ENCODE assay signal across 30 cellular contexts in genomic region chr15:72206677-72207000, GRCh38. TPM values are rescaled to one million over a fixed set of nuclear protein-coding genes. Genes with fewer than 3 reads are reported as not detected.
DNase-seq lines count a peak whose midpoint lies in the region; ATAC-seq and TF ChIP-seq lines count a peak whose summit lies in the region.
"Had no signal": no experiment of that assay in that cellular context is flagged by ENCODE, and none has a peak within 500 bp of the region (broad histone marks: within the 10 kb centered on the region; RNA-seq: fewer than 3 reads in every experiment).

No MANE protein-coding gene starts in this region.

- no peak for ATAC-seq in activated T-cell treated with anti-CD3 and anti-CD28 coated beads, Interleukin-2, amount 50 U/mL, for 72 hours (replicated peaks in 1 of 2)
- ATAC-seq in Panc1 = peak; percentile 19
- no peak for ATAC-seq in HG03196 (IDR thresholded peaks at IDR 0.05; ENCODE audit: unreplicated experiment)
- ATAC-seq: gastrocnemius medialis, left colon, mucosa of descending colon, T-helper 17 cell had no signal

- H3K27ac ChIP-seq in Panc1 (ENCODE audit: low read length) (no peak overlapping the region), angular gyrus (ENCODE audit: low read depth, low read length) (peak overlapping the region; percentile 30)
- H3K27ac ChIP-seq: BLaER1 treated with 17β-estradiol and CSF1 and Interleukin-3, amounts not matched to agents 10 nM and 100 nM; ovary; PC-9; suprapubic skin; upper lobe of left lung had no signal

- POLR2A ChIA-PET in Panc1 (lab: Charles Lee) = no interaction called here

- peaks cover 30 to 64% of the 10 kb centered on the region in 2 donors for H3K36me3 Mint-ChIP-seq in activated T-cell treated with anti-CD3 and anti-CD28 coated beads, Interleukin-2, amount 50 U/mL, for 72 hours (ENCODE audit: insufficient read depth in 2 of 2)
- H3K36me3 Mint-ChIP-seq in CD14-positive monocyte = peaks cover 97 to 99% of the 10 kb centered on the region in 2 donors

- H3K9me3 Mint-ChIP-seq in activated T-cell treated with anti-CD3 and anti-CD28 coated beads, Interleukin-2, amount 50 U/mL, for 72 hours = no peaks in the 10 kb centered on the region
- H3K9me3 Mint-ChIP-seq in CD14-positive monocyte = no peaks in the 10 kb centered on the region
- H3K9me3 Mint-ChIP-seq: immature natural killer cell, nephron had no signal

- in situ Hi-C loops in Panc1 (cut with HindIII; ENCODE audit: low pct_unique_long_range_greater_than_20kb, low sequenced_read_pairs) = no loop called here

- intact Hi-C loops in Panc1 (cut with micrococcal nuclease; ENCODE audit: unreplicated experiment) (no loop called here), CD14-positive monocyte (cut with micrococcal nuclease) (loop anchor here in 1 of 2 donors (10.0 kb wide), 1 partner anchor 48 kb away; no protein-coding TSS in a partner anchor)

- TF ChIP-seq CTCF in Panc1 (IDR thresholded peaks at IDR 0.05) (no peak), CD14-positive monocyte (IDR thresholded peaks at IDR 0.05) (no peak)

- peaks cover 26% of the 10 kb centered on the region for H3K4me1 Mint-ChIP-seq in activated T-cell treated with anti-CD3 and anti-CD28 coated beads, Interleukin-2, amount 50 U/mL, for 72 hours (ENCODE audit: low read depth)
- no peaks in the 10 kb centered on the region for H3K4me1 Mint-ChIP-seq in CD14-positive monocyte
- H3K4me1 Mint-ChIP-seq: immature natural killer cell had no signal

- peaks cover 11% of the 10 kb centered on the region for H3K4me1 ChIP-seq in Panc1 (ENCODE audit: control insufficient read depth, insufficient read depth, low read length)

- H3K36me3 ChIP-seq in Panc1 (ENCODE audit: control insufficient read depth, insufficient read depth, low read length) = peaks cover 69% of the 10 kb centered on the region
- H3K36me3 ChIP-seq: ovary had no signal

- peak overlapping the region; percentile 78 for H3K27ac Mint-ChIP-seq in activated T-cell treated with anti-CD3 and anti-CD28 coated beads, Interleukin-2, amount 50 U/mL, for 72 hours
- peak overlapping the region in 2 of 7 donors; percentile 6 to 46 for H3K27ac Mint-ChIP-seq in CD14-positive monocyte
- H3K27ac Mint-ChIP-seq: nephron had no signal

- no peak overlapping the region for H3K4me3 Mint-ChIP-seq in activated T-cell treated with anti-CD3 and anti-CD28 coated beads, Interleukin-2, amount 50 U/mL, for 72 hours
- H3K4me3 Mint-ChIP-seq in CD14-positive monocyte = no peak overlapping the region
- H3K4me3 Mint-ChIP-seq: immature natural killer cell, nephron, T-helper 17 cell had no signal

- no peak for DNase-seq in activated T-cell treated with anti-CD3 and anti-CD28 coated beads, Interleukin-2, amount 50 U/mL, for 72 hours
- DNase-seq in activated T-cell treated with anti-CD3 and anti-CD28 coated beads, Interleukin-2, amount 50 U/mL, for 48 hours = no peak
- DNase-seq in Panc1 (ENCODE audit: low read depth, low spot score) (no peak), mesenteric fat pad (ENCODE audit: low spot score) (peak; percentile 67), CD14-positive monocyte (ENCODE audit: low spot score) (no peak)
- DNase-seq: activated effector memory CD4-positive, alpha-beta T cell treated with Interleukin-2 at 50 U/mL for 16 hours; COR-L47; DMS79; dorsolateral prefrontal cortex; gastrocnemius medialis; hippocampal formation; immature natural killer cell; Karpas-422; left colon; mucosa of descending colon; NCI-H1417; NCI-H2029 treated with DMSO at 0.1 percent for 48 hours; NCI-H526; ovary; PC-9; SHP77; stimulated activated naive CD4-positive, alpha-beta T cell treated with Interleukin-2 at 50 U/mL for 16 hours; T-helper 17 cell; upper lobe of left lung had no signal

- no peaks in the 10 kb centered on the region for H3K27me3 ChIP-seq in Panc1 (ENCODE audit: control insufficient read depth, insufficient read depth, low read length)
- H3K27me3 ChIP-seq: BLaER1 treated with 17β-estradiol and CSF1 and Interleukin-3, amounts not matched to agents 10 nM and 100 nM; dorsolateral prefrontal cortex; gastrocnemius medialis; ovary; suprapubic skin; upper lobe of left lung had no signal

- H3K27me3 Mint-ChIP-seq in activated T-cell treated with anti-CD3 and anti-CD28 coated beads, Interleukin-2, amount 50 U/mL, for 72 hours (ENCODE audit: low read depth) = no peaks in the 10 kb centered on the region
- peaks cover 0 to under 1% (median 0%) of the 10 kb centered on the region in 3 donors for H3K27me3 Mint-ChIP-seq in CD14-positive monocyte (ENCODE audit: low read depth in 3 of 3)
- H3K27me3 Mint-ChIP-seq: T-helper 17 cell had no signal

- H3K4me3 ChIP-seq in Panc1 (ENCODE audit: low read depth in 2 of 2, low read length in 2 of 2) = no peak overlapping the region
- H3K4me3 ChIP-seq: BLaER1 treated with 17β-estradiol and CSF1 and Interleukin-3, amounts not matched to agents 10 nM and 100 nM; dorsolateral prefrontal cortex; gastrocnemius medialis; mucosa of descending colon; ovary; PC-9; suprapubic skin; upper lobe of left lung had no signal

- BruUV-seq in Panc1 (replicated peaks; lab: Mats Ljungman, UMichigan) = no TSS peak

- H3K9me3 ChIP-seq in Panc1 (ENCODE audit: control insufficient read depth, insufficient read depth, low read depth, low read length) = no peaks in the 10 kb centered on the region
- H3K9me3 ChIP-seq: BLaER1 treated with 17β-estradiol and CSF1 and Interleukin-3, amounts not matched to agents 10 nM and 100 nM; gastrocnemius medialis; mucosa of descending colon; ovary; suprapubic skin; upper lobe of left lung had no signal

- CTCF ChIA-PET in Panc1 (lab: Charles Lee) = no interaction called here

RNA-seq across cellular contexts. Expression of gene GRAMD2A, which starts 9.1 kb away (rescaled TPM):
- under 1 TPM in 1 of 2 donors, not detected in 1; 0.07 TPM for total RNA-seq in activated T-cell treated with anti-CD3 and anti-CD28 coated beads, Interleukin-2, amount 50 U/mL, for 72 hours
- total RNA-seq in Panc1 (2021; ENCODE audit: unreplicated experiment) (1.3 TPM), mesenteric fat pad (not detected)
- 2.5 TPM for polyA plus RNA-seq in Panc1 (2012; ENCODE audit: insufficient read length)
- not detected for polyA plus RNA-seq in CD14-positive monocyte
- total RNA-seq: gastrocnemius medialis, lung microvascular endothelial cell, T-helper 17 cell had no signal
- polyA plus RNA-seq: immature natural killer cell had no signal

RNA-seq across cellular contexts. Expression of gene PKM, which starts 24.4 kb away (rescaled TPM):
- total RNA-seq in activated T-cell treated with anti-CD3 and anti-CD28 coated beads, Interleukin-2, amount 50 U/mL, for 72 hours = 1,000 to 10,000 TPM; 1,066 to 1,119 TPM
- total RNA-seq in Panc1 (2021; ENCODE audit: unreplicated experiment) (1,590 TPM), mesenteric fat pad (414 TPM)
- polyA plus RNA-seq in Panc1 (2012; ENCODE audit: insufficient read length) = 1,992 TPM
- 100 to 1,000 TPM; 986 to 999 TPM for polyA plus RNA-seq in CD14-positive monocyte
